ENCODE assay signal across 7 cellular contexts in genomic region chr2:219160186-219161017, GRCh38. TPM values are rescaled to one million over a fixed set of nuclear protein-coding genes. Genes with fewer than 3 reads are reported as not detected.
DNase-seq lines count a peak whose midpoint lies in the region; ATAC-seq lines count a peak whose summit lies in the region.

Gene NHEJ1 (minus strand): TSS chr2:219160815. CDS start chr2:219158362, 2,453 bp downstream.

- peak; percentile 77 for DNase-seq in NCI-H2029 (lab: John Stamatoyannopoulos, UW)
- DNase-seq in T-helper 22 cell (ENCODE audit: low read depth), result peak; percentile 80
- DNase-seq in astrocyte of the hippocampus (ENCODE audit: low read depth, low spot score), result peak; percentile 96
- peak; percentile 91 to 95 for DNase-seq in hippocampal formation (lab: John Stamatoyannopoulos, UW)
- DNase-seq in sciatic nerve (ENCODE audit: low spot score), result peak; percentile 99

- ATAC-seq in GM18502 (IDR thresholded peaks at IDR 0.05; ENCODE audit: poor library complexity, unreplicated experiment), result peak; percentile 86
- ATAC-seq in HG02943 (IDR thresholded peaks at IDR 0.05; ENCODE audit: low read depth, unreplicated experiment), result peak; percentile 79
- peak; percentile 98 for ATAC-seq in sciatic nerve

- intact Hi-C loops in sciatic nerve (cut with DNase I), result loop anchor here (5.0 kb wide), 1 partner anchor 137 kb away; no protein-coding TSS in a partner anchor

RNA-seq across cellular contexts. Expression of gene NHEJ1, which starts in this region (rescaled TPM):
- 15.0 TPM for total RNA-seq in sciatic nerve

Comparison
In these comparisons a context has a peak if more than half of its experiments do, and no peak if none do; other contexts are left out.
1. Peak in every context shown above with its lines: DNase-seq and ATAC-seq.